In the genomic region with DNA sequence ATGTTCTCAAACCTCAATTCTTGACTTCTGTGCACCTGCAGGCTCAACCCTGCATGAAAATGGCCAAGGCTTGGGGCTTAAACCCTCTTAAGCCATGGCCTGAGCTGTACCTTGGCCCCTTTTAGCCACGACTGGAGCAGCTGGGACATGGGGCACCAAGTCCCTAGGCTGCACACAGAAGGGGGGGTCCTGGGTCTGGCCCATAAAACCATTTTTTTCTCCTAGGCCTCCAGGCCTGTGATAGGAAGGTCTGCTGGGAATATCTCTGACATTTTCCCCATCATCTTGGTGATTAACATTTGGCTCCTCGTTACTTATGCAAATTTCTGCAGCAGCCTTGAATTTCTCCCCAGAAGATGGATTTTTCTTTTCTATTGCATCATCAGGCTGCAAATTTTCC, we compare ENCODE assay signal across 31 cellular contexts.
DNase-seq lines count a peak whose midpoint lies in the region; ATAC-seq, FAIRE-seq and TF ChIP-seq lines count a peak whose summit lies in the region.
"Had no signal": no experiment of that assay in that cellular context is flagged by ENCODE, and none has a peak within 500 bp of the region (broad histone marks: within the 10 kb centered on the region; RNA-seq: fewer than 3 reads in every experiment).

No MANE protein-coding gene starts in this region.

- CTCF ChIA-PET in HepG2 (lab: Yijun Ruan, JAX; ENCODE audit: low intra/inter-chr PET ratio, low total read pairs) (no interaction called here), HEK293 (lab: Yijun Ruan, JAX) (no interaction called here)

- no peak for TF ChIP-seq RAD21 in HepG2 (CRISPR knock-in tag; IDR thresholded peaks at IDR 0.05)

- POLR2A ChIA-PET in HepG2 (lab: Yijun Ruan, JAX) (no interaction called here), HEK293 (lab: Yijun Ruan, JAX) (no interaction called here)

- TF ChIP-seq CTCF in HepG2 (CRISPR knock-in tag; IDR thresholded peaks at IDR 0.05) (no peak), right lobe of liver (IDR thresholded peaks at IDR 0.05) (no peak), HEK293 (tag by site-specific recombination; IDR thresholded peaks at IDR 0.05) (no peak)

- H3K36me3 ChIP-seq in HepG2 (replicated peaks in 1 of 2; ENCODE audit: control insufficient read depth in 1 of 2, insufficient read depth in 2 of 2, low read length in 2 of 2) (no peaks in the 10 kb centered on the region), right lobe of liver (no peaks in the 10 kb centered on the region), HEK293 (ENCODE audit: control insufficient read depth in 2 of 2, insufficient read depth in 1 of 2, low read length in 2 of 2) (no peaks in the 10 kb centered on the region)
- H3K36me3 ChIP-seq: BE2C; BLaER1; BLaER1 treated with 17β-estradiol and CSF1 and Interleukin-3, amounts not matched to agents 10 nM and 100 nM had no signal

- DNase-seq in HepG2 (ENCODE audit: low spot score) (no peak), right lobe of liver (no peak)
- DNase-seq: 8988T; ACHN; AML-193; BE2C; C1 segment of cervical spinal cord; Caco-2; Calu3; CD4-positive, alpha-beta memory T cell; CD4-positive, alpha-beta T cell; CD4-positive, CD25-positive, alpha-beta regulatory T cell; CD8-positive, alpha-beta memory T cell; CD8-positive, alpha-beta T cell; COR-L47; DMS 273 treated with DMSO at 0.1 percent for 48 hours; DMS153; DMS53; DMS79; DMS79 treated with DMSO at 0.1 percent for 48 hours; DND-41; EL had no signal

- in situ Hi-C loops in HepG2 (cut with HindIII; ENCODE audit: extremely low pct_ligation_motif_present, low pct_unique_long_range_greater_than_20kb), result no loop called here

- H3K9ac ChIP-seq in HepG2 (ENCODE audit: insufficient read depth, low read depth, low read length), result no peak overlapping the region
- H3K9ac ChIP-seq: BLaER1; BLaER1 treated with 17β-estradiol and CSF1 and Interleukin-3, amounts not matched to agents 10 nM and 100 nM had no signal

- ATAC-seq in HepG2 (no peak), right lobe of liver (no peak), GM19463 (IDR thresholded peaks at IDR 0.05; ENCODE audit: unreplicated experiment) (no peak)
- ATAC-seq: A549; CD8-positive, alpha-beta T cell had no signal

- H3K27me3 ChIP-seq in HepG2 (ENCODE audit: control insufficient read depth in 1 of 2, insufficient read depth in 2 of 2, low read length in 2 of 2), result no peaks in the 10 kb centered on the region
- H3K27me3 ChIP-seq in right lobe of liver, result no peaks in the 10 kb centered on the region
- H3K27me3 ChIP-seq: BE2C; BLaER1; BLaER1 treated with 17β-estradiol and CSF1 and Interleukin-3, amounts not matched to agents 10 nM and 100 nM had no signal

- H2AFZ ChIP-seq in HepG2 (ENCODE audit: low read length), result no peak overlapping the region

- BruUV-seq in HepG2 (replicated peaks; lab: Mats Ljungman, UMichigan), result no TSS peak

- H3K27ac ChIP-seq in HepG2 (ENCODE audit: extremely low read length, insufficient read depth, low read length) (no peak overlapping the region), right lobe of liver (no peak overlapping the region), HEK293 (ENCODE audit: extremely low read depth, low read depth, low read length) (no peak overlapping the region)
- H3K27ac ChIP-seq: 22Rv1, A549, BLaER1, C4-2B had no signal

- TF ChIP-seq POLR2A in HepG2 (IDR thresholded peaks at IDR 0.05; ENCODE audit: insufficient read depth in 1 of 2, low read depth in 2 of 2, low read length in 2 of 2), result no peak
- no peak for TF ChIP-seq POLR2A in right lobe of liver (IDR thresholded peaks at IDR 0.05)

- no peak overlapping the region for H3K4me2 ChIP-seq in HepG2 (ENCODE audit: low read depth, low read length)
- H3K4me2 ChIP-seq: A549, BLaER1 had no signal

- TF ChIP-seq EP300 in HepG2 (IDR thresholded peaks at IDR 0.05; ENCODE audit: low read depth in 2 of 2, low read length in 2 of 2) (no peak), HepG2 (CRISPR knock-in tag; IDR thresholded peaks at IDR 0.05; ENCODE audit: borderline replicate concordance) (no peak)

- 0% methylated on average over 1 of the region's 2 CpGs for WGBS in HepG2 (ENCODE audit: low lambda C conversion rate)
- WGBS in right lobe of liver (ENCODE audit: insufficient coverage, low coverage, low lambda C conversion rate, missing lambda C conversion rate), result 33% methylated on average over 1 of the region's 2 CpGs

- no peak overlapping the region for H3K4me3 ChIP-seq in HepG2 (replicated peaks in 1 of 3; ENCODE audit: insufficient read depth in 1 of 3, low read depth in 2 of 3, low read length in 3 of 3)
- no peak overlapping the region for H3K4me3 ChIP-seq in right lobe of liver
- no peak overlapping the region for H3K4me3 ChIP-seq in HEK293 (ENCODE audit: low read depth, low read length)
- H3K4me3 ChIP-seq: A549; BLaER1; BLaER1 treated with 17β-estradiol and CSF1 and Interleukin-3, amounts not matched to agents 10 nM and 100 nM had no signal

- no peaks in the 10 kb centered on the region for H4K20me1 ChIP-seq in HepG2 (ENCODE audit: insufficient read depth, low read length)
- H4K20me1 ChIP-seq: BLaER1; BLaER1 treated with 17β-estradiol and CSF1 and Interleukin-3, amounts not matched to agents 10 nM and 100 nM had no signal

- no peaks in the 10 kb centered on the region for H3K79me2 ChIP-seq in HepG2 (ENCODE audit: insufficient read depth, low read length)

- H3K4me1 ChIP-seq in HepG2 (ENCODE audit: insufficient read depth, low read length) (no peaks in the 10 kb centered on the region), right lobe of liver (no peaks in the 10 kb centered on the region), HEK293 (ENCODE audit: control insufficient read depth, insufficient read depth, low read length) (no peaks in the 10 kb centered on the region)
- H3K4me1 ChIP-seq: A549, BE2C, BLaER1, Caco-2 had no signal

- intact Hi-C loops in HepG2 (cut with micrococcal nuclease; ENCODE audit: unreplicated experiment) (no loop called here), right lobe of liver (cut with DNase I) (no loop called here)

- H3K9me3 ChIP-seq in HepG2 (ENCODE audit: low read length), result peaks cover 23% of the 10 kb centered on the region
- H3K9me3 ChIP-seq in right lobe of liver, result no peaks in the 10 kb centered on the region
- no peaks in the 10 kb centered on the region for H3K9me3 ChIP-seq in HEK293 (ENCODE audit: control insufficient read depth, insufficient read depth, low read depth, low read length)
- H3K9me3 ChIP-seq: A549, BE2C had no signal

- no peak for FAIRE-seq in HepG2 (lab: Jason Lieb, UNC)
- FAIRE-seq: A204.1, A549, D721Med had no signal

TF ChIP-seq in HepG2, 621 proteins besides CTCF, POLR2A, EP300 and RAD21:
- TF ChIP-seq SRF (IDR thresholded peaks at IDR 0.05; ENCODE audit: low read depth, low read length), result no peak
- TF ChIP-seq ATF7 (IDR thresholded peaks at IDR 0.05), result peak; percentile 29; the same call in 1 of the 2 replicates
- TF ChIP-seq ATF7 (CRISPR knock-in tag; IDR thresholded peaks at IDR 0.05), result no peak

TF ChIP-seq in HEK293, 187 proteins besides CTCF, POLR2A, EP300 and RAD21 (continues in another document):
- TF ChIP-seq ZNF585B (tag by site-specific recombination; IDR thresholded peaks at IDR 0.05) (peak; percentile 95), ZNF660 (tag by site-specific recombination; IDR thresholded peaks at IDR 0.05) (no peak), ZNF239 (tag by site-specific recombination; IDR thresholded peaks at IDR 0.05) (no peak), ZNF48 (tag by site-specific recombination; IDR thresholded peaks at IDR 0.05) (no peak), SCRT1 (tag by site-specific recombination; IDR thresholded peaks at IDR 0.05; ENCODE audit: borderline replicate concordance) (no peak), ZNF426 (tag by site-specific recombination; IDR thresholded peaks at IDR 0.05) (no peak), TRIM28 (IDR thresholded peaks at IDR 0.05; ENCODE audit: borderline replicate concordance, low read length) (peak; percentile 87), SETDB1 (IDR thresholded peaks at IDR 0.05; ENCODE audit: insufficient read length, low read length) (peak; percentile 75), ZNF311 (tag by site-specific recombination; IDR thresholded peaks at IDR 0.05; ENCODE audit: borderline replicate concordance) (no peak), ZNF623 (tag by site-specific recombination; IDR thresholded peaks at IDR 0.05) (no peak), ZNF548 (tag by site-specific recombination; IDR thresholded peaks at IDR 0.05) (no peak), HOXD13 (CRISPR knock-in tag; IDR thresholded peaks at IDR 0.05; ENCODE audit: borderline replicate concordance) (no peak)
- TF ChIP-seq, protein P1, sequence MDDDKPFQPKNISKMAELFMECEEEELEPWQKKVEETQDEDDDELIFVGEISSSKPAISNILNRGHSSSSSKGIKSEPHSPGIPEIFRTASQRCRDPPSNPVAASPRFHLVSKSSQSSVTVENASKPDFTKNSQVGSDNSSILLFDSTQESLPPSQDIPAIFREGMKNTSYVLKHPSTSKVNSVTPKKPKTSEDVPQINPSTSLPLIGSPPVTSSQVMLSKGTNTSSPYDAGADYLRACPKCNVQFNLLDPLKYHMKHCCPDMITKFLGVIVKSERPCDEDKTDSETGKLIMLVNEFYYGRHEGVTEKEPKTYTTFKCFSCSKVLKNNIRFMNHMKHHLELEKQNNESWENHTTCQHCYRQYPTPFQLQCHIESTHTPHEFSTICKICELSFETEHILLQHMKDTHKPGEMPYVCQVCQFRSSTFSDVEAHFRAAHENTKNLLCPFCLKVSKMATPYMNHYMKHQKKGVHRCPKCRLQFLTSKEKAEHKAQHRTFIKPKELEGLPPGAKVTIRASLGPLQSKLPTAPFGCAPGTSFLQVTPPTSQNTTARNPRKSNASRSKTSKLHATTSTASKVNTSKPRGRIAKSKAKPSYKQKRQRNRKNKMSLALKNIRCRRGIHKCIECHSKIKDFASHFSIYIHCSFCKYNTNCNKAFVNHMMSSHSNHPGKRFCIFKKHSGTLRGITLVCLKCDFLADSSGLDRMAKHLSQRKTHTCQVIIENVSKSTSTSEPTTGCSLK (tag by site-specific recombination; IDR thresholded peaks at IDR 0.05), result no peak
- TF ChIP-seq, protein P2, sequence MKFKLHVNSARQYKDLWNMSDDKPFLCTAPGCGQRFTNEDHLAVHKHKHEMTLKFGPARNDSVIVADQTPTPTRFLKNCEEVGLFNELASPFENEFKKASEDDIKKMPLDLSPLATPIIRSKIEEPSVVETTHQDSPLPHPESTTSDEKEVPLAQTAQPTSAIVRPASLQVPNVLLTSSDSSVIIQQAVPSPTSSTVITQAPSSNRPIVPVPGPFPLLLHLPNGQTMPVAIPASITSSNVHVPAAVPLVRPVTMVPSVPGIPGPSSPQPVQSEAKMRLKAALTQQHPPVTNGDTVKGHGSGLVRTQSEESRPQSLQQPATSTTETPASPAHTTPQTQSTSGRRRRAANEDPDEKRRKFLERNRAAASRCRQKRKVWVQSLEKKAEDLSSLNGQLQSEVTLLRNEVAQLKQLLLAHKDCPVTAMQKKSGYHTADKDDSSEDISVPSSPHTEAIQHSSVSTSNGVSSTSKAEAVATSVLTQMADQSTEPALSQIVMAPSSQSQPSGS (tag by site-specific recombination; IDR thresholded peaks at IDR 0.05; ENCODE audit: low read depth), result no peak
